In genomic region chr2:23593396-23594078, GRCh38 we compare ENCODE assay signal across 17 cellular contexts.
DNase-seq lines count a peak whose midpoint lies in the region; ATAC-seq and TF ChIP-seq lines count a peak whose summit lies in the region.
"Had no signal": no experiment of that assay in that cellular context is flagged by ENCODE, and none has a peak within 500 bp of the region (broad histone marks: within the 10 kb centered on the region; RNA-seq: fewer than 3 reads in every experiment).

No MANE protein-coding gene starts in this region.

- DNase-seq in SJCRH30, result no peak
- no peak for DNase-seq in left ventricle myocardium inferior
- no peak for DNase-seq in progenitor cell of endocrine pancreas (ENCODE audit: low spot score, unreplicated experiment)
- no peak for DNase-seq in endodermal cell
- no peak for DNase-seq in GDM1 (lab: John Stamatoyannopoulos, UW)
- no peak for DNase-seq in activated CD8-positive, alpha-beta memory T cell treated with anti-CD3 and anti-CD28 coated beads, Interleukin-2, amount 50 U/mL, for 4 hours
- DNase-seq: activated CD4-positive, alpha-beta T cell treated with anti-CD3 and anti-CD28 coated beads for 48 hours; CD4-positive, alpha-beta T cell; foreskin melanocyte; GF-D8; Karpas-422; NCI-H1930 had no signal

- H3K9ac ChIP-seq in endodermal cell (ENCODE audit: extremely low read depth, low read length, poor library complexity, severe bottlenecking), result no peak overlapping the region

- no peaks in the 10 kb centered on the region for H3K9me3 Mint-ChIP-seq in progenitor cell of endocrine pancreas (ENCODE audit: low read depth)
- no peaks in the 10 kb centered on the region for H3K9me3 Mint-ChIP-seq in endodermal cell
- H3K9me3 Mint-ChIP-seq: activated T-helper 2 cell treated with anti-CD3 and anti-CD28 coated beads, Interferon-gamma antibody, Interleukin-2, Interleukin-4, amounts not matched to agents 10 μg/mL and 5 μg/mL and 100 μg/mL, durations not matched to agents 14 hours and 24 hours and 36 hours; CD4-positive, alpha-beta T cell; stimulated activated effector memory CD8-positive, alpha-beta T cell treated with anti-CD3 and anti-CD28 coated beads, Interleukin-12 subunit alpha, Interleukin-12 subunit beta, amount 100 ng/mL, for 72 hours had no signal

- H3K36me3 ChIP-seq in SJCRH30 (no peaks in the 10 kb centered on the region; the same call in 1 of the 2 replicates), left ventricle myocardium inferior (no peaks in the 10 kb centered on the region), endodermal cell (ENCODE audit: control insufficient read depth, insufficient read depth, low read length) (no peaks in the 10 kb centered on the region)
- H3K36me3 ChIP-seq: thoracic aorta had no signal

- H3K36me3 Mint-ChIP-seq in progenitor cell of endocrine pancreas (ENCODE audit: insufficient read depth) (no peaks in the 10 kb centered on the region), endodermal cell (ENCODE audit: low read depth) (no peaks in the 10 kb centered on the region)

- H3K27me3 Mint-ChIP-seq in progenitor cell of endocrine pancreas (peaks cover 14% of the 10 kb centered on the region), endodermal cell (ENCODE audit: insufficient read depth) (no peaks in the 10 kb centered on the region)
- H3K27me3 Mint-ChIP-seq: CD4-positive, alpha-beta T cell had no signal

- peak overlapping the region; percentile 67 for H3K27ac Mint-ChIP-seq in progenitor cell of endocrine pancreas
- no peak overlapping the region for H3K27ac Mint-ChIP-seq in endodermal cell
- H3K27ac Mint-ChIP-seq: activated T-helper 2 cell treated with anti-CD3 and anti-CD28 coated beads, Interferon-gamma antibody, Interleukin-2, Interleukin-4, amounts not matched to agents 10 μg/mL and 5 μg/mL and 100 μg/mL, durations not matched to agents 14 hours and 24 hours and 36 hours; CD4-positive, alpha-beta T cell; stimulated activated effector memory CD8-positive, alpha-beta T cell treated with anti-CD3 and anti-CD28 coated beads, Interleukin-12 subunit alpha, Interleukin-12 subunit beta, amount 100 ng/mL, for 72 hours had no signal

- TF ChIP-seq CTCF in C4-2B (conservative IDR thresholded peaks at IDR 0.05) (no peak), left ventricle myocardium inferior (IDR thresholded peaks at IDR 0.05; ENCODE audit: borderline replicate concordance) (no peak), progenitor cell of endocrine pancreas (IDR thresholded peaks at IDR 0.05; ENCODE audit: unreplicated experiment) (no peak), endodermal cell (conservative IDR thresholded peaks at IDR 0.05) (no peak)

- H3K4me1 ChIP-seq in SJCRH30 (peaks cover 36% of the 10 kb centered on the region), left ventricle myocardium inferior (peaks cover 69% of the 10 kb centered on the region), endodermal cell (ENCODE audit: control insufficient read depth, insufficient read depth, low read length) (no peaks in the 10 kb centered on the region)

- peaks cover 16% of the 10 kb centered on the region for H3K4me1 Mint-ChIP-seq in progenitor cell of endocrine pancreas (ENCODE audit: low read depth)
- peaks cover 15% of the 10 kb centered on the region for H3K4me1 Mint-ChIP-seq in endodermal cell
- H3K4me1 Mint-ChIP-seq: stimulated activated effector memory CD8-positive, alpha-beta T cell treated with anti-CD3 and anti-CD28 coated beads, Interleukin-12 subunit alpha, Interleukin-12 subunit beta, amount 100 ng/mL, for 72 hours had no signal

- no peak for ATAC-seq in activated CD4-positive, CD25-positive, alpha-beta regulatory T cell treated with anti-CD3 and anti-CD28 coated beads, Interleukin-2, amount 50 U/mL, for 24 hours
- ATAC-seq: stimulated activated effector memory CD8-positive, alpha-beta T cell treated with anti-CD3 and anti-CD28 coated beads, Interleukin-12 subunit alpha, Interleukin-12 subunit beta, amount 100 ng/mL, for 72 hours had no signal

- H3K4me3 ChIP-seq in SJCRH30, result no peak overlapping the region
- no peak overlapping the region for H3K4me3 ChIP-seq in left ventricle myocardium inferior
- H3K4me3 ChIP-seq in endodermal cell (ENCODE audit: low read length), result no peak overlapping the region
- H3K4me3 ChIP-seq: thoracic aorta had no signal

- 91 to 96% methylated on average over 7 to 11 of the region's 12 CpGs for WGBS in endodermal cell (ENCODE audit: insufficient coverage in 1 of 2, insufficient read length in 1 of 2), 2 experiments

- H3K27me3 ChIP-seq in SJCRH30, result no peaks in the 10 kb centered on the region
- no peaks in the 10 kb centered on the region for H3K27me3 ChIP-seq in left ventricle myocardium inferior (ENCODE audit: low read depth)
- H3K27me3 ChIP-seq in endodermal cell (ENCODE audit: control insufficient read depth, insufficient read depth, low read length, poor library complexity, severe bottlenecking), result no peaks in the 10 kb centered on the region

- H3K27ac ChIP-seq in C4-2B (peak overlapping the region; percentile 57), SJCRH30 (peak overlapping the region; percentile 42), left ventricle myocardium inferior (replicated peaks) (peak overlapping the region; percentile 71), endodermal cell (ENCODE audit: low read depth, low read length) (no peak overlapping the region)

- H3K4me3 Mint-ChIP-seq in progenitor cell of endocrine pancreas (ENCODE audit: low read depth), result no peak overlapping the region
- no peak overlapping the region for H3K4me3 Mint-ChIP-seq in endodermal cell
- H3K4me3 Mint-ChIP-seq: CD4-positive, alpha-beta T cell; stimulated activated effector memory CD8-positive, alpha-beta T cell treated with anti-CD3 and anti-CD28 coated beads, Interleukin-12 subunit alpha, Interleukin-12 subunit beta, amount 100 ng/mL, for 72 hours had no signal

- intact Hi-C loops in left ventricle myocardium inferior (cut with micrococcal nuclease), result no loop called here

- H3K9me3 ChIP-seq in SJCRH30 (replicated peaks) (no peaks in the 10 kb centered on the region), left ventricle myocardium inferior (replicated peaks) (no peaks in the 10 kb centered on the region), endodermal cell (ENCODE audit: control insufficient read depth, low read length) (no peaks in the 10 kb centered on the region)
- H3K9me3 ChIP-seq: thoracic aorta had no signal
